ENCODE assay signal across 2 cellular contexts in genomic region chr19:49057636-49058234, GRCh38.
TF ChIP-seq lines count a peak whose summit lies in the region.

TSS of gene CGB7 (minus strand) at chr19:49057749. CDS start at chr19:49055375, 2,374 bp downstream.

TF ChIP-seq in A549, 52 proteins besides CTCF, POLR2A, EP300 and RAD21 (continued from another document):
- TF ChIP-seq HDAC2 (IDR thresholded peaks at IDR 0.05) (no peak), MYC (IDR thresholded peaks at IDR 0.05; ENCODE audit: borderline replicate concordance, low read length) (no peak), KDM1A (IDR thresholded peaks at IDR 0.05; ENCODE audit: low read depth) (no peak), FOXS1 (CRISPR knock-in tag; IDR thresholded peaks at IDR 0.05) (no peak)
TF ChIP-seq in A549: peak in this region for 0.

TF ChIP-seq in H1, 55 proteins besides CTCF, POLR2A, EP300 and RAD21 (continued from another document):
- no peak for TF ChIP-seq NRF1 (IDR thresholded peaks at IDR 0.05; ENCODE audit: low read depth, low read length)
- TF ChIP-seq JUN (IDR thresholded peaks at IDR 0.05; ENCODE audit: low read depth, low read length) = no peak
- no peak for TF ChIP-seq BRCA1 (IDR thresholded peaks at IDR 0.05; ENCODE audit: low read depth, low read length)
- no peak for TF ChIP-seq RXRA (IDR thresholded peaks at IDR 0.05; ENCODE audit: insufficient read depth, low read depth, low read length)
- no peak for TF ChIP-seq E2F6 (IDR thresholded peaks at IDR 0.05)
- no peak for TF ChIP-seq HDAC2 (IDR thresholded peaks at IDR 0.05; ENCODE audit: borderline replicate concordance in 1 of 2, low read depth in 2 of 2, low read length in 2 of 2)
- no peak for TF ChIP-seq SP1 (IDR thresholded peaks at IDR 0.05; ENCODE audit: low read depth, low read length)
- TF ChIP-seq, protein P1, sequence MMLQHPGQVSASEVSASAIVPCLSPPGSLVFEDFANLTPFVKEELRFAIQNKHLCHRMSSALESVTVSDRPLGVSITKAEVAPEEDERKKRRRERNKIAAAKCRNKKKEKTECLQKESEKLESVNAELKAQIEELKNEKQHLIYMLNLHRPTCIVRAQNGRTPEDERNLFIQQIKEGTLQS (IDR thresholded peaks at IDR 0.05; ENCODE audit: insufficient read depth, low read depth, low read length) = no peak
- TF ChIP-seq, protein P2, sequence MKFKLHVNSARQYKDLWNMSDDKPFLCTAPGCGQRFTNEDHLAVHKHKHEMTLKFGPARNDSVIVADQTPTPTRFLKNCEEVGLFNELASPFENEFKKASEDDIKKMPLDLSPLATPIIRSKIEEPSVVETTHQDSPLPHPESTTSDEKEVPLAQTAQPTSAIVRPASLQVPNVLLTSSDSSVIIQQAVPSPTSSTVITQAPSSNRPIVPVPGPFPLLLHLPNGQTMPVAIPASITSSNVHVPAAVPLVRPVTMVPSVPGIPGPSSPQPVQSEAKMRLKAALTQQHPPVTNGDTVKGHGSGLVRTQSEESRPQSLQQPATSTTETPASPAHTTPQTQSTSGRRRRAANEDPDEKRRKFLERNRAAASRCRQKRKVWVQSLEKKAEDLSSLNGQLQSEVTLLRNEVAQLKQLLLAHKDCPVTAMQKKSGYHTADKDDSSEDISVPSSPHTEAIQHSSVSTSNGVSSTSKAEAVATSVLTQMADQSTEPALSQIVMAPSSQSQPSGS (IDR thresholded peaks at IDR 0.05; ENCODE audit: low read length) = no peak
